In the genomic region with DNA sequence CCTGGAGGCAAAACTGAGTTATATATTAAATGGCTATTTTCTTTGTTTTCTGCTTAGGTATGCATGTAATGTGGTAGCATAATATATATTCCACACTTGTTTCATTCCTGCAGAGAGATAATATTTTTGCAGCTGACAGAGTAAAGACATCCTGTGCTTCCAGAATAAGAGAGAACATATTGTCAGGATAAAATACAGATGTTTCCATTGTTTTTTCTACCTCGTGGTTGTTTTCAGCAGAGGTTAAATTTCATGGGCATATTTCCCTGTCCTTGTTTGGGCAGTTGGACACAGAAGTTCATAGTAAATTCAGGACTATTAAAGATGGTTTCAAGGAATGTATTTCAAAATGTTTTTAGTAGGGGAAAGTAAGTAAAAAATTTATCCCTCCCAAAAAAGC, we compare ENCODE assay signal across 18 cellular contexts. TPM values are rescaled to one million over a fixed set of nuclear protein-coding genes. Genes with fewer than 3 reads are reported as not detected.
DNase-seq lines count a peak whose midpoint lies in the region; ATAC-seq and TF ChIP-seq lines count a peak whose summit lies in the region.
"Had no signal": no experiment of that assay in that cellular context is flagged by ENCODE, and none has a peak within 500 bp of the region (broad histone marks: within the 10 kb centered on the region; RNA-seq: fewer than 3 reads in every experiment).

No MANE protein-coding gene starts in this region.

- DNase-seq in astrocyte of the spinal cord (ENCODE audit: low read depth, low spot score), result peak; percentile 54
- peak; percentile 37 for DNase-seq in dermis microvascular lymphatic vessel endothelial cell (ENCODE audit: low read depth in 2 of 2)
- DNase-seq in foreskin melanocyte, result peak; percentile 4
- DNase-seq in smooth muscle cell of the brain vasculature (ENCODE audit: low read depth, low spot score), result peak; percentile 64
- DNase-seq in RKO (ENCODE audit: low spot score), result no peak
- no peak for DNase-seq in NCI-H226
- no peak for DNase-seq in cerebellar nuclear complex (lab: John Stamatoyannopoulos, UW)
- DNase-seq: C1 segment of cervical spinal cord; Calu3; CD4-positive, alpha-beta memory T cell; COR-L47; DMS53; DMS79 treated with DMSO at 0.1 percent for 48 hours; GF-D8; GM23248; H7; HCEC 1CT had no signal

- in situ Hi-C loops in astrocyte of the spinal cord (cut with HindIII; ENCODE audit: low sequenced_read_pairs), result no loop called here

- ATAC-seq in GM18873 (IDR thresholded peaks at IDR 0.05; ENCODE audit: low FRiP score, unreplicated experiment), result no peak

- no peak for TF ChIP-seq CTCF in astrocyte of the spinal cord (IDR thresholded peaks at IDR 0.05; ENCODE audit: low read depth, low read length)

- no peak overlapping the region for H3K4me3 ChIP-seq in astrocyte of the spinal cord (ENCODE audit: low read depth, low read length)
- H3K4me3 ChIP-seq: GM23248 had no signal

RNA-seq across cellular contexts. Expression of a gene that starts 47.6 kb away (rescaled TPM):
- 0.90 and 3.4 TPM in 2 replicates for total RNA-seq in dermis microvascular lymphatic vessel endothelial cell
- total RNA-seq: CD4-positive, alpha-beta memory T cell; GM23248 had no signal

Comparison
In these comparisons a context has a peak if more than half of its experiments do, and no peak if none do; other contexts are left out.
1. DNase-seq: peak in astrocyte of the spinal cord (single experiment), dermis microvascular lymphatic vessel endothelial cell (2 of 2), foreskin melanocyte (single experiment) and smooth muscle cell of the brain vasculature (single experiment); none in RKO (single experiment), NCI-H226 (single experiment) and cerebellar nuclear complex (0 of 2).